Comparison of ENCODE assay signal across 18 cellular contexts in genomic region chr5:15927710-15928380, GRCh38.
"Had no signal": no experiment of that assay in that cellular context is flagged by ENCODE, and none has a peak within 500 bp of the region (broad histone marks: within the 10 kb centered on the region; RNA-seq: fewer than 3 reads in every experiment).

No MANE protein-coding gene starts in this region.

- H3K27ac Mint-ChIP-seq: endodermal cell; naive B cell; stimulated activated naive B cell treated with anti-CD40 and anti-IgM and Interleukin-4, amounts not matched to agents 10 μg/mL and 1 μg/mL and 100 μg/mL, for 72 hours; stimulated activated naive CD8-positive, alpha-beta T cell treated with anti-CD3 and anti-CD28 coated beads, Interleukin-15, amount 100 ng/mL, for 72 hours had no signal

- H3K4me3 ChIP-seq: coronary artery, hepatocyte, ovary, right atrium auricular region, thoracic aorta, transverse colon had no signal

- H3K4me2 ChIP-seq: hepatocyte had no signal

- H3K36me3 Mint-ChIP-seq: naive B cell; stimulated activated naive B cell treated with anti-CD40 and anti-IgM and Interleukin-4, amounts not matched to agents 10 μg/mL and 1 μg/mL and 100 μg/mL, for 72 hours had no signal

- H3K27me3 ChIP-seq: hepatocyte, ovary, right atrium auricular region, transverse colon had no signal

- H3K9me3 ChIP-seq: ovary, right atrium auricular region, thoracic aorta, transverse colon had no signal

- H3K4me1 Mint-ChIP-seq: naive B cell; stimulated activated naive B cell treated with anti-CD40 and anti-IgM and Interleukin-4, amounts not matched to agents 10 μg/mL and 1 μg/mL and 100 μg/mL, for 72 hours; stimulated activated naive CD8-positive, alpha-beta T cell treated with anti-CD3 and anti-CD28 coated beads, Interleukin-15, amount 100 ng/mL, for 72 hours had no signal

- H3K4me3 Mint-ChIP-seq: endodermal cell; stimulated activated naive B cell treated with anti-CD40 and anti-IgM and Interleukin-4, amounts not matched to agents 10 μg/mL and 1 μg/mL and 100 μg/mL, for 72 hours; stimulated activated naive CD8-positive, alpha-beta T cell treated with anti-CD3 and anti-CD28 coated beads, Interleukin-15, amount 100 ng/mL, for 72 hours had no signal

- H3K36me3 ChIP-seq: ovary, transverse colon had no signal

- DNase-seq: effector CD4-positive, alpha-beta T cell; endodermal cell; erythroblast; foreskin melanocyte; head of caudate nucleus; left colon; mesendoderm; naive B cell; ovary; stimulated activated CD4-positive, alpha-beta T cell treated with anti-CD3 and anti-CD28 coated beads, Interleukin-4, amount 100 ng/mL, for 1 hour; stimulated activated CD8-positive, alpha-beta memory T cell treated with anti-CD3 and anti-CD28 coated beads, Interleukin-4, amount 100 ng/mL, for 48 hours; stimulated activated naive B cell treated with anti-CD40 and anti-IgM and Interleukin-4, amounts not matched to agents 10 μg/mL and 1 μg/mL and 100 μg/mL, for 72 hours; stimulated activated naive CD8-positive, alpha-beta T cell treated with anti-CD3 and anti-CD28 coated beads, Interleukin-15, amount 100 ng/mL, for 72 hours; transverse colon had no signal

- H3K27me3 Mint-ChIP-seq: naive B cell; stimulated activated naive B cell treated with anti-CD40 and anti-IgM and Interleukin-4, amounts not matched to agents 10 μg/mL and 1 μg/mL and 100 μg/mL, for 72 hours; stimulated activated naive CD8-positive, alpha-beta T cell treated with anti-CD3 and anti-CD28 coated beads, Interleukin-15, amount 100 ng/mL, for 72 hours had no signal

- H3K27ac ChIP-seq: coronary artery, hepatocyte, ovary, right atrium auricular region, thoracic aorta, transverse colon had no signal

- ATAC-seq: left colon; stimulated activated naive B cell treated with anti-CD40 and anti-IgM and Interleukin-4, amounts not matched to agents 10 μg/mL and 1 μg/mL and 100 μg/mL, for 72 hours; stimulated activated naive CD8-positive, alpha-beta T cell treated with anti-CD3 and anti-CD28 coated beads, Interleukin-15, amount 100 ng/mL, for 72 hours had no signal

- H3K9me3 Mint-ChIP-seq: endodermal cell had no signal

- H2AFZ ChIP-seq: hepatocyte had no signal

- H3K4me1 ChIP-seq: right atrium auricular region, transverse colon had no signal
